Comparison of ENCODE assay signal across 8 cellular contexts in genomic region chr10:103968441-103969391, GRCh38. TPM values are rescaled to one million over a fixed set of nuclear protein-coding genes. Genes with fewer than 3 reads are reported as not detected.
DNase-seq lines count a peak whose midpoint lies in the region; ATAC-seq and TF ChIP-seq lines count a peak whose summit lies in the region.

No MANE protein-coding gene starts in this region.

- H3K23ac ChIP-seq in IMR-90 (ENCODE audit: low read depth, low read length) = peak overlapping the region; percentile 73; the same call in 1 of the 2 replicates

- H2BK120ac ChIP-seq in IMR-90 (ENCODE audit: low read depth, low read length) = no peak overlapping the region

- H3K36me3 ChIP-seq in IMR-90 (ENCODE audit: control insufficient read depth, insufficient read depth, low read length) = no peaks in the 10 kb centered on the region
- H3K36me3 ChIP-seq in breast epithelium = no peaks in the 10 kb centered on the region
- no peaks in the 10 kb centered on the region for H3K36me3 ChIP-seq in mucosa of rectum (ENCODE audit: control insufficient read depth in 2 of 2, insufficient read depth in 2 of 2, low read length in 2 of 2)

- no TSS peak for BruUV-seq in IMR-90 (replicated peaks; lab: Mats Ljungman, UMichigan)

- CTCF ChIA-PET in AG04449 (lab: Yijun Ruan, JAX) (interaction anchor here (1.0 to 1.3 kb wide), 2 partner anchors 8 to 152 kb away, joined by 3 to 5 read pairs; partner anchors contain the start of gene SFR1), IMR-90 (lab: Yijun Ruan, JAX) (no interaction called here)

- ATAC-seq in IMR-90 (ENCODE audit: low read depth) (no peak), HG03159 (IDR thresholded peaks at IDR 0.05; ENCODE audit: unreplicated experiment) (no peak)

- H3K9me3 ChIP-seq in IMR-90 (ENCODE audit: control insufficient read depth, insufficient read depth, low read length) (no peaks in the 10 kb centered on the region), breast epithelium (no peaks in the 10 kb centered on the region), mucosa of rectum (ENCODE audit: control insufficient read depth in 2 of 2, low read length in 2 of 2) (no peaks in the 10 kb centered on the region)

- intact Hi-C loops in IMR-90 (cut with micrococcal nuclease) = loop anchor here (5.0 kb wide), 2 partner anchors 51 to 239 kb away; partner anchors contain the start of gene STN1
- intact Hi-C loops in breast epithelium (cut with DNase I; ENCODE audit: low total_unique reads) = loop anchor here (5.0 kb wide), 1 partner anchor 66 kb away; no protein-coding TSS in a partner anchor

- H3K4ac ChIP-seq in IMR-90 (ENCODE audit: low read depth, low read length) = no peak overlapping the region

- dilution Hi-C loops in IMR-90 (cut with HindIII; ENCODE audit: low sequenced_read_pairs, unreplicated experiment) = no loop called here

- TF ChIP-seq CTCF in AG04449 (IDR thresholded peaks at IDR 0.05; ENCODE audit: insufficient read depth, low read length, missing control alignments) (no peak), IMR-90 (conservative IDR thresholded peaks at IDR 0.05; ENCODE audit: low read depth, low read length) (no peak), breast epithelium (IDR thresholded peaks at IDR 0.05) (no peak)

- TF ChIP-seq POLR2A in IMR-90 (IDR thresholded peaks at IDR 0.05; ENCODE audit: low read depth, low read length) (no peak), breast epithelium (IDR thresholded peaks at IDR 0.05) (no peak)

- no peak overlapping the region for H2BK20ac ChIP-seq in IMR-90 (ENCODE audit: low read depth, low read length)

- no peak overlapping the region for H2AK5ac ChIP-seq in IMR-90 (ENCODE audit: low read depth, low read length)

- H3K9me1 ChIP-seq in IMR-90 (ENCODE audit: insufficient read depth, low read length) = peaks cover 3% of the 10 kb centered on the region

- no peak overlapping the region for H2BK5ac ChIP-seq in IMR-90 (ENCODE audit: low read depth, low read length, poor library complexity, severe bottlenecking)

- H3K27ac ChIP-seq in IMR-90 (ENCODE audit: insufficient read depth, low read length) (no peak overlapping the region), breast epithelium (peak overlapping the region; percentile 16 to 96), mucosa of rectum (ENCODE audit: low read depth in 2 of 2, low read length in 2 of 2) (peak overlapping the region in 1 of 2 donors; percentile 34)

- no peak overlapping the region for H2AFZ ChIP-seq in IMR-90 (replicated peaks; ENCODE audit: low read length, poor library complexity)

- no peaks in the 10 kb centered on the region; the same call in 1 of the 2 replicates for H3K4me1 ChIP-seq in IMR-90 (ENCODE audit: control insufficient read depth, insufficient read depth, low read length)
- H3K4me1 ChIP-seq in breast epithelium = peaks cover 0 to 8% of the 10 kb centered on the region in 2 donors
- peaks cover 17 to 23% of the 10 kb centered on the region in 2 donors for H3K4me1 ChIP-seq in mucosa of rectum (ENCODE audit: control insufficient read depth in 2 of 2, insufficient read depth in 2 of 2, low read length in 2 of 2)

- peak overlapping the region; percentile 67 for H3K4me2 ChIP-seq in IMR-90 (ENCODE audit: low read depth, low read length)

- H2AK9ac ChIP-seq in IMR-90 (replicated peaks; ENCODE audit: low read depth, low read length, poor library complexity) = no peak overlapping the region

- H3K4me3 ChIP-seq in AG04449 (ENCODE audit: low read depth, low read length) (peak overlapping the region; percentile 85), IMR-90 (ENCODE audit: insufficient read depth, low read depth, low read length) (peak overlapping the region; percentile 93), breast epithelium (peak overlapping the region; percentile 86 to 94 (median 94)), mucosa of rectum (ENCODE audit: low read length in 2 of 2) (peak overlapping the region; percentile 92 to 100)

- in situ Hi-C loops in IMR-90 (cut with MboI; ENCODE audit: low sequenced_read_pairs) = no loop called here

- POLR2A ChIA-PET in AG04449 (lab: Yijun Ruan, JAX) (no interaction called here), IMR-90 (lab: Charles Lee; ENCODE audit: unreplicated experiment) (no interaction called here)

- H3K27me3 ChIP-seq in IMR-90 (ENCODE audit: control insufficient read depth, insufficient read depth, low read length) (no peaks in the 10 kb centered on the region), breast epithelium (no peaks in the 10 kb centered on the region), mucosa of rectum (ENCODE audit: control insufficient read depth in 2 of 2, insufficient read depth in 2 of 2, low read length in 2 of 2) (no peaks in the 10 kb centered on the region)

- H3K79me1 ChIP-seq in IMR-90 (ENCODE audit: low read depth in 1 of 2, low read length in 2 of 2) = peaks cover 9 to 30% of the 10 kb centered on the region in 2 experiments

- no peak overlapping the region for H2BK15ac ChIP-seq in IMR-90 (ENCODE audit: low read depth, low read length)

- no peak overlapping the region for H4K8ac ChIP-seq in IMR-90 (ENCODE audit: low read depth in 2 of 2, low read length in 2 of 2)

- H4K20me1 ChIP-seq in IMR-90 (ENCODE audit: insufficient read depth, low read length) = peaks cover 19% of the 10 kb centered on the region; the same call in 1 of the 2 replicates

- DNase-seq in AG04449 (ENCODE audit: low read depth, low spot score) = no peak
- peak; percentile 24 for DNase-seq in IMR-90
- no peak for DNase-seq in breast epithelium (ENCODE audit: low spot score in 2 of 2)
- no peak for DNase-seq in activated CD8-positive, alpha-beta memory T cell treated with anti-CD3 and anti-CD28 coated beads for 24 hours
- no peak for DNase-seq in stimulated activated CD4-positive, alpha-beta T cell treated with anti-CD3 and anti-CD28 coated beads, Interleukin-1b, Interleukin-23, amount 100 ng/mL, for 48 hours
- no peak for DNase-seq in COLO829 (ENCODE audit: low spot score)

- TF ChIP-seq RAD21 in IMR-90 (IDR thresholded peaks at IDR 0.05; ENCODE audit: low read length) = no peak

- H3K9ac ChIP-seq in IMR-90 (ENCODE audit: low read depth, low read length) = peak overlapping the region; percentile 50; the same call in 1 of the 2 replicates
- H3K9ac ChIP-seq in mucosa of rectum (ENCODE audit: low read depth in 1 of 2, low read length in 2 of 2) = peak overlapping the region; percentile 99 to 100

- H4K5ac ChIP-seq in IMR-90 (ENCODE audit: low read depth, low read length) = no peak overlapping the region

- no peak overlapping the region for H4K91ac ChIP-seq in IMR-90 (ENCODE audit: insufficient read depth, low read depth, low read length)

- H3K18ac ChIP-seq in IMR-90 (ENCODE audit: low read depth, low read length) = no peak overlapping the region

- no peak overlapping the region for H3K14ac ChIP-seq in IMR-90 (replicated peaks; ENCODE audit: low read depth, low read length)

- no CpG with 5 or more reads among the region's 23 CpGs for WGBS in IMR-90 (ENCODE audit: extremely low coverage in 2 of 2, insufficient read length in 1 of 2), 2 experiments

- no peak overlapping the region for H3K56ac ChIP-seq in IMR-90 (ENCODE audit: extremely low read depth, insufficient read depth, low read length)

TF ChIP-seq in IMR-90, 13 proteins besides CTCF, POLR2A, EP300 and RAD21:
- TF ChIP-seq BHLHE40 (IDR thresholded peaks at IDR 0.05; ENCODE audit: low read depth, low read length) (no peak), MAFK (IDR thresholded peaks at IDR 0.05; ENCODE audit: low read depth, low read length) (no peak), USF2 (IDR thresholded peaks at IDR 0.05; ENCODE audit: low read depth, low read length) (no peak), MXI1 (IDR thresholded peaks at IDR 0.05; ENCODE audit: borderline replicate concordance, low read depth, low read length) (no peak), RFX5 (IDR thresholded peaks at IDR 0.05; ENCODE audit: low read depth, low read length) (no peak), CEBPB (IDR thresholded peaks at IDR 0.05; ENCODE audit: low read depth, low read length) (no peak), MAZ (IDR thresholded peaks at IDR 0.05; ENCODE audit: borderline replicate concordance, low read depth, low read length) (no peak), RCOR1 (IDR thresholded peaks at IDR 0.05; ENCODE audit: insufficient replicate concordance, low read length) (no peak), ELK1 (IDR thresholded peaks at IDR 0.05; ENCODE audit: borderline replicate concordance, low read depth, low read length) (no peak)
TF ChIP-seq in IMR-90: peak in this region for 0.

RNA-seq across cellular contexts. Expression of gene SLK, which starts 1.8 kb away (rescaled TPM):
- total RNA-seq in IMR-90 (2012; rRNA removed) (21.5 and 54.2 TPM in 2 replicates), breast epithelium (10 to 100 TPM; 63.2 to 94.4 (median 76.4) TPM)
- 6.0 and 8.1 TPM in 2 replicates for polyA plus RNA-seq in IMR-90 (2012; rRNA removed)
- polyA plus RNA-seq in IMR-90 (2012; cell fraction: cytosol; rRNA removed) = 0.52 and 0.96 TPM in 2 replicates
- 0.30 and 3.6 TPM in 2 replicates for polyA plus RNA-seq in IMR-90 (2012; cell fraction: nucleus; rRNA removed; ENCODE audit: low replicate concordance)

RNA-seq across cellular contexts. Expression of gene STN1, which starts 50.7 kb away (rescaled TPM):
- total RNA-seq in IMR-90 (2012; rRNA removed) (28.6 and 32.3 TPM in 2 replicates), breast epithelium (10 to 100 TPM; 23.8 to 31.2 (median 25.2) TPM)
- 14.3 and 17.8 TPM in 2 replicates for polyA plus RNA-seq in IMR-90 (2012; rRNA removed)
- polyA plus RNA-seq in IMR-90 (2012; cell fraction: cytosol; rRNA removed) = 7.2 and 13.7 TPM in 2 replicates
- 1.8 and 8.6 TPM in 2 replicates for polyA plus RNA-seq in IMR-90 (2012; cell fraction: nucleus; rRNA removed; ENCODE audit: low replicate concordance)
